ENCODE assay signal across 10 cellular contexts in the genomic region with DNA sequence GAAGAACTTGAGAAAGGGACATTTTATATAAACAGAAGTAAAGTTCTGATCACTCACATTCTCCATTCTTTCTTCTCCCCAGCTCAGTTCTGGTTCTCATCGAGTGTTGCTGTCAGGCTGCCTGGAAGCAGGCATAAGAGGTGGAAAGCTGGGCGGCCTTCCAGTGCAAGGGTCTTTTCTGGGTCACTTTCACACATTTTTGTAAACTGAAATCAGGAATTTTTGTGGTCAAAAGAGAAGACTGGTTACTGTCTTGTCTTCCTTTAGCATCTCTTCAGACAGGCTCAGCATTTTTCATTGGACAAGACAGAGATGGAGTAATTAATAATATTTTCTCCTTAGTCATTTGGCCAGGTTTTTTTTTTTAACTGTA.
DNase-seq lines count a peak whose midpoint lies in the region; ATAC-seq, FAIRE-seq and TF ChIP-seq lines count a peak whose summit lies in the region.
"Had no signal": no experiment of that assay in that cellular context is flagged by ENCODE, and none has a peak within 500 bp of the region (broad histone marks: within the 10 kb centered on the region; RNA-seq: fewer than 3 reads in every experiment).

No MANE protein-coding gene starts in this region.

- ATAC-seq in GM19395 (IDR thresholded peaks at IDR 0.05; ENCODE audit: unreplicated experiment) (peak; percentile 24), HG03066 (IDR thresholded peaks at IDR 0.05; ENCODE audit: low read depth, unreplicated experiment) (peak; percentile 29)
- ATAC-seq: Panc1 had no signal

- H3K9me3 ChIP-seq in neuronal stem cell (replicated peaks in 1 of 2; ENCODE audit: control insufficient read depth in 2 of 2, insufficient read depth in 1 of 2, low read depth in 1 of 2, low read length in 2 of 2): no peaks in the 10 kb centered on the region
- H3K9me3 ChIP-seq: neutrophil had no signal

- no peaks in the 10 kb centered on the region for H3K79me1 ChIP-seq in neuronal stem cell (ENCODE audit: low read depth, low read length)

- no peak overlapping the region for H3K23ac ChIP-seq in neuronal stem cell (ENCODE audit: low read depth, low read length, poor library complexity)

- no peak overlapping the region for H3K4ac ChIP-seq in neuronal stem cell (ENCODE audit: low read length)

- H2AK5ac ChIP-seq in neuronal stem cell (ENCODE audit: low read depth, low read length): no peak overlapping the region

- no peak overlapping the region for H4K8ac ChIP-seq in neuronal stem cell (ENCODE audit: low read depth, low read length)

- H3K36me3 ChIP-seq in neuronal stem cell (replicated peaks in 1 of 2; ENCODE audit: control insufficient read depth in 2 of 2, insufficient read depth in 2 of 2, low read length in 2 of 2): no peaks in the 10 kb centered on the region
- H3K36me3 ChIP-seq: neutrophil had no signal

- H3K18ac ChIP-seq in neuronal stem cell (ENCODE audit: low read length): no peak overlapping the region

- FAIRE-seq in endometrium (lab: Jason Lieb, UNC): peak; percentile 85

- WGBS in neuronal stem cell (ENCODE audit: extremely low coverage in 2 of 2, insufficient read length in 2 of 2, insufficient replicate concordance in 1 of 2), 2 donors: no CpG with 5 or more reads among the region's 2 CpGs

- H2BK15ac ChIP-seq in neuronal stem cell (ENCODE audit: low read length): no peak overlapping the region

- H2BK120ac ChIP-seq in neuronal stem cell (ENCODE audit: low read depth, low read length): no peak overlapping the region

- DNase-seq in AG10803 (ENCODE audit: low read depth): peak; percentile 90
- DNase-seq in neuronal stem cell (ENCODE audit: low spot score): no peak
- DNase-seq in NCI-H2107 treated with DMSO at 0.1 percent for 48 hours (lab: John Stamatoyannopoulos, UW; ENCODE audit: unreplicated experiment): no peak
- no peak for DNase-seq in HUDEP-2 (lab: John Stamatoyannopoulos, UW; ENCODE audit: unreplicated experiment in 76 of 76)
- no peak for DNase-seq in NCI-H748 (lab: John Stamatoyannopoulos, UW; ENCODE audit: unreplicated experiment)

- H2AFZ ChIP-seq in neuronal stem cell (ENCODE audit: low read length): no peak overlapping the region

- H4K91ac ChIP-seq in neuronal stem cell (ENCODE audit: low read depth, low read length, poor library complexity): no peak overlapping the region

- no peak overlapping the region for H3K27ac ChIP-seq in neuronal stem cell (replicated peaks; ENCODE audit: low read length)
- H3K27ac ChIP-seq: neutrophil had no signal

- H3K4me3 ChIP-seq in AG10803 (ENCODE audit: low read length) (no peak overlapping the region), neuronal stem cell (ENCODE audit: low read length in 2 of 2) (no peak overlapping the region)

- H2BK12ac ChIP-seq in neuronal stem cell (ENCODE audit: low read length): no peak overlapping the region

- no peak overlapping the region for H3K9ac ChIP-seq in neuronal stem cell (ENCODE audit: low read depth, low read length, poor library complexity)

- no peak overlapping the region for H2BK5ac ChIP-seq in neuronal stem cell (ENCODE audit: low read length)

- H3K4me1 ChIP-seq in neuronal stem cell (ENCODE audit: control insufficient read depth in 2 of 2, insufficient read depth in 1 of 2, low read depth in 1 of 2, low read length in 2 of 2): no peaks in the 10 kb centered on the region

- no peaks in the 10 kb centered on the region for H3K27me3 ChIP-seq in neuronal stem cell (ENCODE audit: control insufficient read depth in 3 of 3, insufficient read depth in 3 of 3, low read depth in 1 of 3, low read length in 3 of 3)
- H3K27me3 ChIP-seq: neutrophil had no signal

- no peak for TF ChIP-seq CTCF in AG10803 (conservative IDR thresholded peaks at IDR 0.05; ENCODE audit: low read length)

- H3K4me2 ChIP-seq in neuronal stem cell (ENCODE audit: insufficient read depth, low read length, poor library complexity, severe bottlenecking): no peak overlapping the region

- H3K14ac ChIP-seq in neuronal stem cell (ENCODE audit: low read length): no peak overlapping the region
